Comparison of ENCODE assay signal across 26 cellular contexts in genomic region chr2:61432990-61433389, GRCh38. TPM values are rescaled to one million over a fixed set of nuclear protein-coding genes. Genes with fewer than 3 reads are reported as not detected.
DNase-seq lines count a peak whose midpoint lies in the region; ATAC-seq, FAIRE-seq and TF ChIP-seq lines count a peak whose summit lies in the region.
"Had no signal": no experiment of that assay in that cellular context is flagged by ENCODE, and none has a peak within 500 bp of the region (broad histone marks: within the 10 kb centered on the region; RNA-seq: fewer than 3 reads in every experiment).

No MANE protein-coding gene starts in this region.

- H3K27ac Mint-ChIP-seq in activated naive CD4-positive, alpha-beta T cell treated with anti-CD3 and anti-CD28 coated beads, Interleukin-2, amount 50 U/mL, for 24 hours, result peak overlapping the region; percentile 3
- H3K27ac Mint-ChIP-seq in activated naive CD4-positive, alpha-beta T cell treated with anti-CD3 and anti-CD28 coated beads, Interleukin-2, amount 10 ng/mL, durations not matched to agents 7 days and 5 days, result no peak overlapping the region
- H3K27ac Mint-ChIP-seq in stimulated activated memory B cell treated with anti-CD40 and anti-IgM and Interleukin-4, amounts not matched to agents 10 μg/mL and 1 μg/mL and 100 μg/mL, for 72 hours, result peak overlapping the region; percentile 61

- CTCF ChIA-PET in activated naive CD4-positive, alpha-beta T cell treated with anti-CD3 and anti-CD28 coated beads, Interleukin-2, amount 10 ng/mL, durations not matched to agents 7 days and 5 days (lab: Charles Lee), result no interaction called here

- H3K36me3 ChIP-seq in OCI-LY1 (ENCODE audit: insufficient read depth, low read length) (0 out of 2 replicates have a peak, but pooled peaks cover 6% of the 10 kb centered on the region), hepatocyte (replicated peaks; ENCODE audit: insufficient read depth, low read depth) (no peaks in the 10 kb centered on the region)
- H3K36me3 ChIP-seq: adrenal gland, heart right ventricle, MG63, vagina had no signal

- no peak overlapping the region for H3K4me2 ChIP-seq in OCI-LY1 (ENCODE audit: low read length)
- H3K4me2 ChIP-seq in hepatocyte, result peak overlapping the region; percentile 53

- TF ChIP-seq CTCF in OCI-LY1 (IDR thresholded peaks at IDR 0.05; ENCODE audit: low read length), result no peak
- TF ChIP-seq CTCF in hepatocyte (IDR thresholded peaks at IDR 0.05; ENCODE audit: poor library complexity), result no peak

- no peak for ATAC-seq in stimulated activated memory B cell treated with anti-CD40 and anti-IgM and Interleukin-4, amounts not matched to agents 10 μg/mL and 1 μg/mL and 100 μg/mL, for 72 hours
- no peak for ATAC-seq in GM21529 (IDR thresholded peaks at IDR 0.05; ENCODE audit: unreplicated experiment)

- H3K79me2 ChIP-seq in OCI-LY1 (ENCODE audit: insufficient read depth, low read length) (peaks cover 96% of the 10 kb centered on the region), hepatocyte (peaks cover 100% of the 10 kb centered on the region)

- no peak overlapping the region for H3K4me3 ChIP-seq in OCI-LY1 (ENCODE audit: low read depth, low read length, poor library complexity, severe bottlenecking)
- H3K4me3 ChIP-seq in hepatocyte, result no peak overlapping the region
- H3K4me3 ChIP-seq: adrenal gland; BLaER1 treated with 17β-estradiol and CSF1 and Interleukin-3, amounts not matched to agents 10 nM and 100 nM; heart right ventricle; MG63; vagina had no signal

- peak overlapping the region; percentile 0 for H3K4me3 Mint-ChIP-seq in activated naive CD4-positive, alpha-beta T cell treated with anti-CD3 and anti-CD28 coated beads, Interleukin-2, amount 50 U/mL, for 24 hours
- H3K4me3 Mint-ChIP-seq in activated naive CD4-positive, alpha-beta T cell treated with anti-CD3 and anti-CD28 coated beads, Interleukin-2, amount 10 ng/mL, durations not matched to agents 7 days and 5 days, result no peak overlapping the region
- no peak overlapping the region for H3K4me3 Mint-ChIP-seq in stimulated activated memory B cell treated with anti-CD40 and anti-IgM and Interleukin-4, amounts not matched to agents 10 μg/mL and 1 μg/mL and 100 μg/mL, for 72 hours

- no peaks in the 10 kb centered on the region for H3K9me3 Mint-ChIP-seq in activated naive CD4-positive, alpha-beta T cell treated with anti-CD3 and anti-CD28 coated beads, Interleukin-2, amount 50 U/mL, for 24 hours
- H3K9me3 Mint-ChIP-seq in activated naive CD4-positive, alpha-beta T cell treated with anti-CD3 and anti-CD28 coated beads, Interleukin-2, amount 10 ng/mL, durations not matched to agents 7 days and 5 days, result peaks cover 16% of the 10 kb centered on the region
- peaks cover 9% of the 10 kb centered on the region for H3K9me3 Mint-ChIP-seq in stimulated activated memory B cell treated with anti-CD40 and anti-IgM and Interleukin-4, amounts not matched to agents 10 μg/mL and 1 μg/mL and 100 μg/mL, for 72 hours

- H2AFZ ChIP-seq in OCI-LY1 (ENCODE audit: low read length) (no peak overlapping the region), hepatocyte (no peak overlapping the region)

- no peak for TF ChIP-seq POLR2A in GM12892 (IDR thresholded peaks at IDR 0.05; ENCODE audit: low read depth, low read length)

- FAIRE-seq in GM12892 (lab: Jason Lieb, UNC), result no peak
- FAIRE-seq: bronchial epithelial cell, TTC549 had no signal

- peaks cover 50% of the 10 kb centered on the region for H3K4me1 ChIP-seq in OCI-LY1 (ENCODE audit: insufficient read depth, low read length, severe bottlenecking)
- H3K4me1 ChIP-seq in hepatocyte (ENCODE audit: insufficient read depth), result peaks cover 15% of the 10 kb centered on the region

- H3F3A ChIP-seq in OCI-LY1 (ENCODE audit: insufficient read depth, low read length), result no peaks in the 10 kb centered on the region

- H3K36me3 Mint-ChIP-seq in activated naive CD4-positive, alpha-beta T cell treated with anti-CD3 and anti-CD28 coated beads, Interleukin-2, amount 50 U/mL, for 24 hours, result peaks cover 13% of the 10 kb centered on the region
- H3K36me3 Mint-ChIP-seq in activated naive CD4-positive, alpha-beta T cell treated with anti-CD3 and anti-CD28 coated beads, Interleukin-2, amount 10 ng/mL, durations not matched to agents 7 days and 5 days, result peaks cover 15% of the 10 kb centered on the region
- peaks cover 32% of the 10 kb centered on the region for H3K36me3 Mint-ChIP-seq in stimulated activated memory B cell treated with anti-CD40 and anti-IgM and Interleukin-4, amounts not matched to agents 10 μg/mL and 1 μg/mL and 100 μg/mL, for 72 hours

- H3K9me3 ChIP-seq in OCI-LY1 (ENCODE audit: low read length) (no peaks in the 10 kb centered on the region), hepatocyte (ENCODE audit: low read depth) (peaks cover 4% of the 10 kb centered on the region)
- H3K9me3 ChIP-seq: vagina had no signal

- H4K20me1 ChIP-seq in OCI-LY1 (ENCODE audit: insufficient read depth, low read length) (no peaks in the 10 kb centered on the region), hepatocyte (ENCODE audit: insufficient read depth, poor library complexity, severe bottlenecking) (peaks cover 90% of the 10 kb centered on the region)

- H3K9ac ChIP-seq in OCI-LY1 (ENCODE audit: low read length), result no peak overlapping the region
- H3K9ac ChIP-seq: BLaER1 treated with 17β-estradiol and CSF1 and Interleukin-3, amounts not matched to agents 10 nM and 100 nM had no signal

- H3K4me1 Mint-ChIP-seq in activated naive CD4-positive, alpha-beta T cell treated with anti-CD3 and anti-CD28 coated beads, Interleukin-2, amount 50 U/mL, for 24 hours, result peaks cover 63% of the 10 kb centered on the region
- peaks cover 28% of the 10 kb centered on the region for H3K4me1 Mint-ChIP-seq in activated naive CD4-positive, alpha-beta T cell treated with anti-CD3 and anti-CD28 coated beads, Interleukin-2, amount 10 ng/mL, durations not matched to agents 7 days and 5 days
- peaks cover 66% of the 10 kb centered on the region for H3K4me1 Mint-ChIP-seq in stimulated activated memory B cell treated with anti-CD40 and anti-IgM and Interleukin-4, amounts not matched to agents 10 μg/mL and 1 μg/mL and 100 μg/mL, for 72 hours

- peak overlapping the region; percentile 37 for H3K27ac ChIP-seq in OCI-LY1 (ENCODE audit: low read depth, low read length, poor library complexity, severe bottlenecking)
- peak overlapping the region; percentile 63 for H3K27ac ChIP-seq in hepatocyte
- H3K27ac ChIP-seq: adrenal gland, vagina had no signal

- H3K27me3 ChIP-seq in OCI-LY1 (ENCODE audit: insufficient read depth, low read length) (no peaks in the 10 kb centered on the region), hepatocyte (no peaks in the 10 kb centered on the region)
- H3K27me3 ChIP-seq: adrenal gland; BLaER1 treated with 17β-estradiol and CSF1 and Interleukin-3, amounts not matched to agents 10 nM and 100 nM; heart right ventricle; MG63; vagina had no signal

- H3K27me3 Mint-ChIP-seq in activated naive CD4-positive, alpha-beta T cell treated with anti-CD3 and anti-CD28 coated beads, Interleukin-2, amount 50 U/mL, for 24 hours, result no peaks in the 10 kb centered on the region
- no peaks in the 10 kb centered on the region for H3K27me3 Mint-ChIP-seq in activated naive CD4-positive, alpha-beta T cell treated with anti-CD3 and anti-CD28 coated beads, Interleukin-2, amount 10 ng/mL, durations not matched to agents 7 days and 5 days
- no peaks in the 10 kb centered on the region for H3K27me3 Mint-ChIP-seq in stimulated activated memory B cell treated with anti-CD40 and anti-IgM and Interleukin-4, amounts not matched to agents 10 μg/mL and 1 μg/mL and 100 μg/mL, for 72 hours

- WGBS in hepatocyte (ENCODE audit: low lambda C conversion rate, missing lambda C conversion rate), result 94% methylated on average over 3 of the region's 3 CpGs

- H3K9me2 ChIP-seq in OCI-LY1 (ENCODE audit: low read depth, low read length) (no peaks in the 10 kb centered on the region), hepatocyte (replicated peaks; ENCODE audit: insufficient read depth) (no peaks in the 10 kb centered on the region)

- DNase-seq in activated naive CD4-positive, alpha-beta T cell treated with anti-CD3 and anti-CD28 coated beads, Interleukin-2, amount 10 ng/mL, durations not matched to agents 7 days and 5 days, result no peak
- DNase-seq in hepatocyte (ENCODE audit: low spot score) (peak; percentile 45), GDM1 (lab: John Stamatoyannopoulos, UW) (no peak), GM12892 (ENCODE audit: insufficient read length) (no peak)
- DNase-seq: activated CD4-positive, alpha-beta T cell treated with anti-CD3 and anti-CD28 coated beads for 48 hours; activated effector memory CD4-positive, alpha-beta T cell treated with anti-CD3 and anti-CD28 coated beads, Interleukin-2, amount 50 U/mL, for 16 hours; adrenal gland; dermis blood vessel endothelial cell; DMS153; heart right ventricle; MG63; NCI-H1436; NCI-H2171; NCI-H526 treated with DMSO at 0.1 percent for 48 hours; nucleus accumbens; stimulated activated CD4-positive, alpha-beta T cell treated with anti-CD3 and anti-CD28 coated beads, Interleukin-12 subunit alpha, Interleukin-12 subunit beta, amount 100 ng/mL, for 4 hours; substantia nigra; SW 1271 had no signal

RNA-seq across cellular contexts. Expression of gene USP34, which starts 37.9 kb away (rescaled TPM):
- 115 and 125 TPM in 2 replicates for total RNA-seq in hepatocyte
- 36.8 and 46.3 TPM in 2 replicates for polyA plus RNA-seq in hepatocyte
- polyA plus RNA-seq in GM12892 (2012; ENCODE audit: missing spikeins), result 67.3 TPM
